Comparison of ENCODE assay signal across 17 cellular contexts in the genomic region with DNA sequence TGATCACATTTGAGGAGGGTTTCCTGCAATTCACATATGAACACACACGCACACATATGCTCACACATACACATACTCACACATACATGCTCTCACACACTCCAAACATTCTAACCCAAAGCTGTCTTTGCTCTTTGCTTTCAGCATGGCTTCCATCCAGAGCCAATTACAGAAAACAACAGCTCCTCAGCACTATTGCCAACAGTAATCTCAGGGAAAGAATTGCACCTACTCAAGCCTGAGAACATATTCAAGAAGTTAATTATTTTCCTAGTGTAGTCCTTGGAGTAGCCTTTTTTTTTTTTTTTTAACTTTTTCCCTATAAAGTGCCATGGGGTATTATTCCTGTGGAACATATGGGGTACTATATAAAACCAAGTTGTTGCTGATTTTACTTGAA.
"Had no signal": no experiment of that assay in that cellular context is flagged by ENCODE, and none has a peak within 500 bp of the region (broad histone marks: within the 10 kb centered on the region; RNA-seq: fewer than 3 reads in every experiment).

No MANE protein-coding gene starts in this region.

- DNase-seq: dorsolateral prefrontal cortex; effector CD4-positive, alpha-beta T cell; left ventricle myocardium superior; naive B cell; nucleus accumbens; right cardiac atrium; sigmoid colon; stimulated activated CD4-positive, alpha-beta T cell treated with anti-CD3 and anti-CD28 coated beads, Interleukin-2, amount 100 ng/mL, for 24 hours; stimulated activated CD4-positive, alpha-beta T cell treated with anti-CD3 and anti-CD28 coated beads, Interleukin-4, amount 100 ng/mL, for 24 hours; stimulated activated naive CD4-positive, alpha-beta T cell treated with Interleukin-2 at 50 U/mL for 16 hours; substantia nigra; testis; tibial artery had no signal

- H3K4me3 ChIP-seq: dorsolateral prefrontal cortex, lung, prostate gland, sigmoid colon, testis, tibial artery had no signal

- ATAC-seq: left ventricle myocardium superior; natural killer cell treated with Interleukin-12 subunit alpha and Interleukin-12 subunit beta and Interleukin-15 and Interleukin-18, amount 100 ng/mL, for 72 hours; right cardiac atrium; stimulated activated effector memory CD8-positive, alpha-beta T cell treated with anti-CD3 and anti-CD28 coated beads, Interleukin-12 subunit alpha, Interleukin-12 subunit beta, amount 100 ng/mL, for 72 hours had no signal

- H3K27me3 ChIP-seq: sigmoid colon, testis, tibial artery had no signal

- H3K4me1 ChIP-seq: prostate gland, sigmoid colon, testis, tibial artery had no signal

- H3K9me3 ChIP-seq: prostate gland, sigmoid colon, testis, tibial artery had no signal

- H3K27ac ChIP-seq: dorsolateral prefrontal cortex, prostate gland, sigmoid colon, testis, tibial artery had no signal

- H3K36me3 ChIP-seq: prostate gland, sigmoid colon, tibial artery had no signal
